Comparison of ENCODE assay signal across 1 cellular context in the genomic region with DNA sequence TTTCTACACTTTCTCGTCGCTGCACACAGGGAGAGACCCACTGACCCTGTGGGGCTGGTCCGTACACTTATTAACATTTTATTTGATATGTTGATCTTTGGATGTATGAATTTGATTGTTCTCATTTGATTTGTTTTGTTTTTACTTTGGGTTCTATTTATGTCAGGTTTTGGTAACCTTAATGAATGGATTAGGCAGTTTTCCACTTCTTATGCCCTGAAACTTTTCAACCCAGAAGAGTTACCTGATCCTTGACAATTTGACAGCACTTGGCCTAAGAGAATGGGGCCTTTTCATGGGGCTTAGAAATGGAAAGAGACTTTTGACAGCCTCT.
TF ChIP-seq lines count a peak whose summit lies in the region.

No MANE protein-coding gene starts in this region.

TF ChIP-seq in K562, 482 proteins besides CTCF, POLR2A, EP300 and RAD21 (continues in another document):
- TF ChIP-seq, protein P1, sequence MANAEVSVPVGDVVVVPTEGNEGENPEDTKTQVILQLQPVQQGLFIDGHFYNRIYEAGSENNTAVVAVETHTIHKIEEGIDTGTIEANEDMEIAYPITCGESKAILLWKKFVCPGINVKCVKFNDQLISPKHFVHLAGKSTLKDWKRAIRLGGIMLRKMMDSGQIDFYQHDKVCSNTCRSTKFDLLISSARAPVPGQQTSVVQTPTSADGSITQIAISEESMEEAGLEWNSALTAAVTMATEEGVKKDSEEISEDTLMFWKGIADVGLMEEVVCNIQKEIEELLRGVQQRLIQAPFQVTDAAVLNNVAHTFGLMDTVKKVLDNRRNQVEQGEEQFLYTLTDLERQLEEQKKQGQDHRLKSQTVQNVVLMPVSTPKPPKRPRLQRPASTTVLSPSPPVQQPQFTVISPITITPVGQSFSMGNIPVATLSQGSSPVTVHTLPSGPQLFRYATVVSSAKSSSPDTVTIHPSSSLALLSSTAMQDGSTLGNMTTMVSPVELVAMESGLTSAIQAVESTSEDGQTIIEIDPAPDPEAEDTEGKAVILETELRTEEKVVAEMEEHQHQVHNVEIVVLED (CRISPR knock-in tag; IDR thresholded peaks at IDR 0.05), result no peak; the same call in 1 of the 2 replicates
- TF ChIP-seq ILF3 (IDR thresholded peaks at IDR 0.05; ENCODE audit: borderline replicate concordance) (no peak), FOS (IDR thresholded peaks at IDR 0.05; ENCODE audit: extremely low read depth, insufficient read length) (no peak), ZNF695 (CRISPR knock-in tag; IDR thresholded peaks at IDR 0.05) (no peak), MYC (IDR thresholded peaks at IDR 0.05; ENCODE audit: low read depth, low read length) (no peak), MYC (CRISPR knock-in tag; IDR thresholded peaks at IDR 0.05; ENCODE audit: borderline replicate concordance, low read depth) (no peak), DPF2 (IDR thresholded peaks at IDR 0.05) (peak; percentile 27; the same call in 1 of the 2 replicates), HDGF (IDR thresholded peaks at IDR 0.05) (no peak), ZNF174 (CRISPR knock-in tag; IDR thresholded peaks at IDR 0.05) (no peak), TEAD1 (CRISPR knock-in tag; IDR thresholded peaks at IDR 0.05) (no peak), TOE1 (IDR thresholded peaks at IDR 0.05; ENCODE audit: borderline replicate concordance) (0 out of 2 replicates have a peak, but pooled peaks have one; percentile 13), TOE1 (CRISPR knock-in tag; IDR thresholded peaks at IDR 0.05; ENCODE audit: borderline replicate concordance, low read depth) (no peak), SMARCA4 (IDR thresholded peaks at IDR 0.05) (no peak), SMC3 (conservative IDR thresholded peaks at IDR 0.05; ENCODE audit: insufficient read depth, low read depth, low read length) (no peak), PHF8 (IDR thresholded peaks at IDR 0.05; ENCODE audit: borderline replicate concordance, low read length) (peak; percentile 37; the same call in 1 of the 2 replicates), NFRKB (IDR thresholded peaks at IDR 0.05; ENCODE audit: low read depth) (no peak), U2AF2 (optimal IDR thresholded peaks at IDR 0.05; ENCODE audit: low read depth, low read length) (no peak), ARID2 (IDR thresholded peaks at IDR 0.05) (peak; percentile 61; the same call in 1 of the 2 replicates), YY1 (IDR thresholded peaks at IDR 0.05; ENCODE audit: borderline replicate concordance in 1 of 3, control insufficient read depth in 1 of 3, extremely low read depth in 1 of 3, insufficient read depth in 3 of 3, insufficient read length in 1 of 3, insufficient replicate concordance in 2 of 3, low read depth in 1 of 3, low read length in 2 of 3) (no peak), NFIX (CRISPR knock-in tag; IDR thresholded peaks at IDR 0.05; ENCODE audit: low read depth) (no peak), TAF1 (IDR thresholded peaks at IDR 0.05; ENCODE audit: control insufficient read depth, extremely low read depth, insufficient read depth, low read length, severe bottlenecking) (peak; percentile 6), NFATC3 (IDR thresholded peaks at IDR 0.05) (no peak), NRF1 (conservative IDR thresholded peaks at IDR 0.05 in 1 of 2, IDR thresholded peaks at IDR 0.05 in 1 of 2) (peak; percentile 5 to 8; a peak in 1 of 4 replicates), CTBP1 (IDR thresholded peaks at IDR 0.05; ENCODE audit: borderline replicate concordance) (no peak), ZNF696 (CRISPR knock-in tag; conservative IDR thresholded peaks at IDR 0.05) (no peak), KDM5B (IDR thresholded peaks at IDR 0.05; ENCODE audit: insufficient replicate concordance, low read depth, low read length) (peak; percentile 54), ARHGAP35 (IDR thresholded peaks at IDR 0.05; ENCODE audit: partially characterized antibody) (no peak), CXXC5 (CRISPR knock-in tag; IDR thresholded peaks at IDR 0.05) (no peak; the same call in 1 of the 2 replicates), CSDE1 (IDR thresholded peaks at IDR 0.05) (no peak), SP1 (CRISPR knock-in tag; IDR thresholded peaks at IDR 0.05) (0 out of 2 replicates have a peak, but pooled peaks have one; percentile 48), ZNF175 (CRISPR knock-in tag; IDR thresholded peaks at IDR 0.05; ENCODE audit: low read depth) (no peak), XRCC3 (IDR thresholded peaks at IDR 0.05) (no peak), ZNF766 (CRISPR knock-in tag; conservative IDR thresholded peaks at IDR 0.05) (0 out of 2 replicates have a peak, but pooled peaks have one; percentile 3), ELF4 (CRISPR knock-in tag; IDR thresholded peaks at IDR 0.05) (no peak), CBX1 (IDR thresholded peaks at IDR 0.05; ENCODE audit: low read depth) (no peak), ETV5 (CRISPR knock-in tag; IDR thresholded peaks at IDR 0.05; ENCODE audit: low read depth) (no peak), SIX5 (IDR thresholded peaks at IDR 0.05; ENCODE audit: borderline replicate concordance in 1 of 2, insufficient read depth in 1 of 2, low read depth in 1 of 2, low read length in 2 of 2) (no peak), BMI1 (IDR thresholded peaks at IDR 0.05; ENCODE audit: low read length) (no peak), HMG20B (CRISPR knock-in tag; IDR thresholded peaks at IDR 0.05) (no peak), ETV6 (IDR thresholded peaks at IDR 0.05; ENCODE audit: borderline replicate concordance in 1 of 2, low read depth in 2 of 2, low read length in 1 of 2) (no peak), ETV6 (CRISPR knock-in tag; IDR thresholded peaks at IDR 0.05; ENCODE audit: borderline replicate concordance) (no peak), SIN3B (IDR thresholded peaks at IDR 0.05; ENCODE audit: low read depth) (no peak), BDP1 (IDR thresholded peaks at IDR 0.05; ENCODE audit: insufficient read depth, insufficient read length) (no peak), RFX1 (IDR thresholded peaks at IDR 0.05) (no peak), ZNF589 (CRISPR knock-in tag; IDR thresholded peaks at IDR 0.05; ENCODE audit: low read depth) (0 out of 2 replicates have a peak, but pooled peaks have one; percentile 2), RB1 (IDR thresholded peaks at IDR 0.05; ENCODE audit: low read depth) (no peak), ZNF507 (tag; conservative IDR thresholded peaks at IDR 0.05) (no peak)
- TF ChIP-seq, protein P2, sequence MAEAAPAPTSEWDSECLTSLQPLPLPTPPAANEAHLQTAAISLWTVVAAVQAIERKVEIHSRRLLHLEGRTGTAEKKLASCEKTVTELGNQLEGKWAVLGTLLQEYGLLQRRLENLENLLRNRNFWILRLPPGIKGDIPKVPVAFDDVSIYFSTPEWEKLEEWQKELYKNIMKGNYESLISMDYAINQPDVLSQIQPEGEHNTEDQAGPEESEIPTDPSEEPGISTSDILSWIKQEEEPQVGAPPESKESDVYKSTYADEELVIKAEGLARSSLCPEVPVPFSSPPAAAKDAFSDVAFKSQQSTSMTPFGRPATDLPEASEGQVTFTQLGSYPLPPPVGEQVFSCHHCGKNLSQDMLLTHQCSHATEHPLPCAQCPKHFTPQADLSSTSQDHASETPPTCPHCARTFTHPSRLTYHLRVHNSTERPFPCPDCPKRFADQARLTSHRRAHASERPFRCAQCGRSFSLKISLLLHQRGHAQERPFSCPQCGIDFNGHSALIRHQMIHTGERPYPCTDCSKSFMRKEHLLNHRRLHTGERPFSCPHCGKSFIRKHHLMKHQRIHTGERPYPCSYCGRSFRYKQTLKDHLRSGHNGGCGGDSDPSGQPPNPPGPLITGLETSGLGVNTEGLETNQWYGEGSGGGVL (CRISPR knock-in tag; IDR thresholded peaks at IDR 0.05), result no peak
- TF ChIP-seq, protein P3, sequence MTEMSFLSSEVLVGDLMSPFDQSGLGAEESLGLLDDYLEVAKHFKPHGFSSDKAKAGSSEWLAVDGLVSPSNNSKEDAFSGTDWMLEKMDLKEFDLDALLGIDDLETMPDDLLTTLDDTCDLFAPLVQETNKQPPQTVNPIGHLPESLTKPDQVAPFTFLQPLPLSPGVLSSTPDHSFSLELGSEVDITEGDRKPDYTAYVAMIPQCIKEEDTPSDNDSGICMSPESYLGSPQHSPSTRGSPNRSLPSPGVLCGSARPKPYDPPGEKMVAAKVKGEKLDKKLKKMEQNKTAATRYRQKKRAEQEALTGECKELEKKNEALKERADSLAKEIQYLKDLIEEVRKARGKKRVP (CRISPR knock-in tag; IDR thresholded peaks at IDR 0.05), result no peak
- TF ChIP-seq, protein P4, sequence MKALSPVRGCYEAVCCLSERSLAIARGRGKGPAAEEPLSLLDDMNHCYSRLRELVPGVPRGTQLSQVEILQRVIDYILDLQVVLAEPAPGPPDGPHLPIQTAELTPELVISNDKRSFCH (CRISPR knock-in tag; IDR thresholded peaks at IDR 0.05), result no peak
- TF ChIP-seq, protein P4 (tag; IDR thresholded peaks at IDR 0.05), result no peak
- TF ChIP-seq, protein P5, sequence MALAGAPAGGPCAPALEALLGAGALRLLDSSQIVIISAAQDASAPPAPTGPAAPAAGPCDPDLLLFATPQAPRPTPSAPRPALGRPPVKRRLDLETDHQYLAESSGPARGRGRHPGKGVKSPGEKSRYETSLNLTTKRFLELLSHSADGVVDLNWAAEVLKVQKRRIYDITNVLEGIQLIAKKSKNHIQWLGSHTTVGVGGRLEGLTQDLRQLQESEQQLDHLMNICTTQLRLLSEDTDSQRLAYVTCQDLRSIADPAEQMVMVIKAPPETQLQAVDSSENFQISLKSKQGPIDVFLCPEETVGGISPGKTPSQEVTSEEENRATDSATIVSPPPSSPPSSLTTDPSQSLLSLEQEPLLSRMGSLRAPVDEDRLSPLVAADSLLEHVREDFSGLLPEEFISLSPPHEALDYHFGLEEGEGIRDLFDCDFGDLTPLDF (CRISPR knock-in tag; IDR thresholded peaks at IDR 0.05), result no peak
- TF ChIP-seq, protein P6, sequence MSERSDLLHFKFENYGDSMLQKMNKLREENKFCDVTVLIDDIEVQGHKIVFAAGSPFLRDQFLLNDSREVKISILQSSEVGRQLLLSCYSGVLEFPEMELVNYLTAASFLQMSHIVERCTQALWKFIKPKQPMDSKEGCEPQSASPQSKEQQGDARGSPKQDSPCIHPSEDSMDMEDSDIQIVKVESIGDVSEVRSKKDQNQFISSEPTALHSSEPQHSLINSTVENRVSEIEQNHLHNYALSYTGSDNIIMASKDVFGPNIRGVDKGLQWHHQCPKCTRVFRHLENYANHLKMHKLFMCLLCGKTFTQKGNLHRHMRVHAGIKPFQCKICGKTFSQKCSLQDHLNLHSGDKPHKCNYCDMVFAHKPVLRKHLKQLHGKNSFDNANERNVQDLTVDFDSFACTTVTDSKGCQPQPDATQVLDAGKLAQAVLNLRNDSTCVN (CRISPR knock-in tag; IDR thresholded peaks at IDR 0.05), result no peak
- TF ChIP-seq, protein P7, sequence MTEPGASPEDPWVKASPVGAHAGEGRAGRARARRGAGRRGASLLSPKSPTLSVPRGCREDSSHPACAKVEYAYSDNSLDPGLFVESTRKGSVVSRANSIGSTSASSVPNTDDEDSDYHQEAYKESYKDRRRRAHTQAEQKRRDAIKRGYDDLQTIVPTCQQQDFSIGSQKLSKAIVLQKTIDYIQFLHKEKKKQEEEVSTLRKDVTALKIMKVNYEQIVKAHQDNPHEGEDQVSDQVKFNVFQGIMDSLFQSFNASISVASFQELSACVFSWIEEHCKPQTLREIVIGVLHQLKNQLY (CRISPR knock-in tag; conservative IDR thresholded peaks at IDR 0.05), result no peak
- TF ChIP-seq, protein P8, sequence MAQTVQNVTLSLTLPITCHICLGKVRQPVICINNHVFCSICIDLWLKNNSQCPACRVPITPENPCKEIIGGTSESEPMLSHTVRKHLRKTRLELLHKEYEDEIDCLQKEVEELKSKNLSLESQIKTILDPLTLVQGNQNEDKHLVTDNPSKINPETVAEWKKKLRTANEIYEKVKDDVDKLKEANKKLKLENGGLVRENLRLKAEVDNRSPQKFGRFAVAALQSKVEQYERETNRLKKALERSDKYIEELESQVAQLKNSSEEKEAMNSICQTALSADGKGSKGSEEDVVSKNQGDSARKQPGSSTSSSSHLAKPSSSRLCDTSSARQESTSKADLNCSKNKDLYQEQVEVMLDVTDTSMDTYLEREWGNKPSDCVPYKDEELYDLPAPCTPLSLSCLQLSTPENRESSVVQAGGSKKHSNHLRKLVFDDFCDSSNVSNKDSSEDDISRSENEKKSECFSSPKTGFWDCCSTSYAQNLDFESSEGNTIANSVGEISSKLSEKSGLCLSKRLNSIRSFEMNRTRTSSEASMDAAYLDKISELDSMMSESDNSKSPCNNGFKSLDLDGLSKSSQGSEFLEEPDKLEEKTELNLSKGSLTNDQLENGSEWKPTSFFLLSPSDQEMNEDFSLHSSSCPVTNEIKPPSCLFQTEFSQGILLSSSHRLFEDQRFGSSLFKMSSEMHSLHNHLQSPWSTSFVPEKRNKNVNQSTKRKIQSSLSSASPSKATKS (CRISPR knock-in tag; IDR thresholded peaks at IDR 0.05), result no peak
- TF ChIP-seq, protein P9, sequence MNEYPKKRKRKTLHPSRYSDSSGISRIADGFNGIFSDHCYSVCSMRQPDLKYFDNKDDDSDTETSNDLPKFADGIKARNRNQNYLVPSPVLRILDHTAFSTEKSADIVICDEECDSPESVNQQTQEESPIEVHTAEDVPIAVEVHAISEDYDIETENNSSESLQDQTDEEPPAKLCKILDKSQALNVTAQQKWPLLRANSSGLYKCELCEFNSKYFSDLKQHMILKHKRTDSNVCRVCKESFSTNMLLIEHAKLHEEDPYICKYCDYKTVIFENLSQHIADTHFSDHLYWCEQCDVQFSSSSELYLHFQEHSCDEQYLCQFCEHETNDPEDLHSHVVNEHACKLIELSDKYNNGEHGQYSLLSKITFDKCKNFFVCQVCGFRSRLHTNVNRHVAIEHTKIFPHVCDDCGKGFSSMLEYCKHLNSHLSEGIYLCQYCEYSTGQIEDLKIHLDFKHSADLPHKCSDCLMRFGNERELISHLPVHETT (CRISPR knock-in tag; conservative IDR thresholded peaks at IDR 0.05 in 1 of 2, IDR thresholded peaks at IDR 0.05 in 1 of 2), result no peak; a peak in 1 of 4 replicates
- TF ChIP-seq, protein P10, sequence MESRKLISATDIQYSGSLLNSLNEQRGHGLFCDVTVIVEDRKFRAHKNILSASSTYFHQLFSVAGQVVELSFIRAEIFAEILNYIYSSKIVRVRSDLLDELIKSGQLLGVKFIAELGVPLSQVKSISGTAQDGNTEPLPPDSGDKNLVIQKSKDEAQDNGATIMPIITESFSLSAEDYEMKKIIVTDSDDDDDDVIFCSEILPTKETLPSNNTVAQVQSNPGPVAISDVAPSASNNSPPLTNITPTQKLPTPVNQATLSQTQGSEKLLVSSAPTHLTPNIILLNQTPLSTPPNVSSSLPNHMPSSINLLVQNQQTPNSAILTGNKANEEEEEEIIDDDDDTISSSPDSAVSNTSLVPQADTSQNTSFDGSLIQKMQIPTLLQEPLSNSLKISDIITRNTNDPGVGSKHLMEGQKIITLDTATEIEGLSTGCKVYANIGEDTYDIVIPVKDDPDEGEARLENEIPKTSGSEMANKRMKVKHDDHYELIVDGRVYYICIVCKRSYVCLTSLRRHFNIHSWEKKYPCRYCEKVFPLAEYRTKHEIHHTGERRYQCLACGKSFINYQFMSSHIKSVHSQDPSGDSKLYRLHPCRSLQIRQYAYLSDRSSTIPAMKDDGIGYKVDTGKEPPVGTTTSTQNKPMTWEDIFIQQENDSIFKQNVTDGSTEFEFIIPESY (CRISPR knock-in tag; IDR thresholded peaks at IDR 0.05), result no peak
